8 cellular contexts compared by ENCODE assay signal in the genomic region with DNA sequence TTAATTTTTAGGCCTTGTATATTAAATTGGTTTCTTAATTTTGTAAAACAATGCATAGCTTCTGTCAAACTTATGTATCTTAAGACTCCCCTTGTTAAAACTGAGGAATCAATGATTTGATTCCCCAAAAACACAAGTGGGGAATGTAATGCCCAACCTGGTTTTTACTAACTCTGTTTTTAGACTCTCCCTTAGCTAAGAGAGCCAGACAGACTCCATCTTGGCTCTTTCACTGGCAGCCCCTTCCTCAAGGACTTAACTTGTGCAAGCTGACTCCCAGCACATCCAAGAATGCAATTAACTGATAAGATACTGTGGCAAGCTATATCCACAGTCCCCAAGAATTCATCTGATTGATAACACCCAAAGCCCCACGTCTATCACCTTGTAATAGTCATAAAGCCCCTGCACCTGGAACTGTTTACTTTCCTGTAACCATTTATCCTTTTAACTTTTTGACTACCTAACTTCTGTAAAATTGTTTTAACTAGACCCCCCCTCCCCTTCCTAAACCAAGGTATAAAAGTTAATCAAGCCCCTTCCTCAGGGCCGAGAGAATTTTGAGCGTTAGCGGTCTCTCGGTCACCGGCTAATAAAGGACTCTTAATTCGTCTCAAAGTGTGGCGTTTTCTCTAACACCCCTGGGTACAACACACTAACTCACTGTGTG. TPM values are rescaled to one million over a fixed set of nuclear protein-coding genes. Genes with fewer than 3 reads are reported as not detected.
DNase-seq lines count a peak whose midpoint lies in the region; ATAC-seq, FAIRE-seq and TF ChIP-seq lines count a peak whose summit lies in the region.
"Not testable (repeated sequence)": the region's sequence is repeated elsewhere in the genome, so short reads cannot be mapped to it uniquely, and the experiment has no call there.

No MANE protein-coding gene starts in this region.

- intact Hi-C loops in GM12878 (cut with micrococcal nuclease; ENCODE audit: unreplicated experiment) (loop anchor here (1.0 to 5.0 kb wide), 2 partner anchors 77 to 78 kb away; a partner anchor contains a TSS), HepG2 (cut with micrococcal nuclease; ENCODE audit: unreplicated experiment) (loop anchor here (2.0 kb wide), 1 partner anchor 69 kb away; no protein-coding TSS in a partner anchor)
- intact Hi-C loops in esophagus muscularis mucosa (cut with DNase I), result not testable (repeated sequence)

- not testable (repeated sequence) for TF ChIP-seq EP300 in GM12878 (IDR thresholded peaks at IDR 0.05; ENCODE audit: borderline replicate concordance in 1 of 2, control insufficient read depth in 1 of 2, low read depth in 2 of 2, low read length in 2 of 2); esophagus muscularis mucosa (IDR thresholded peaks at IDR 0.05); HepG2 (IDR thresholded peaks at IDR 0.05; ENCODE audit: low read depth in 2 of 2, low read length in 2 of 2); HepG2 (CRISPR knock-in tag; IDR thresholded peaks at IDR 0.05; ENCODE audit: borderline replicate concordance)

- POLR2A ChIA-PET in GM12878 (lab: Charles Lee); HepG2 (lab: Yijun Ruan, JAX): not testable (repeated sequence)

- H3K27me3 ChIP-seq in BLaER1 treated with 17β-estradiol and CSF1 and Interleukin-3, amounts not matched to agents 10 nM and 100 nM; WERI-Rb-1 (ENCODE audit: insufficient read depth, low read depth, severe bottlenecking); GM12878 (replicated peaks in 1 of 2; ENCODE audit: control insufficient read depth in 2 of 2, insufficient read depth in 2 of 2, low read length in 1 of 2); esophagus muscularis mucosa; HepG2 (ENCODE audit: control insufficient read depth in 1 of 2, insufficient read depth in 2 of 2, low read length in 2 of 2); osteoblast (ENCODE audit: insufficient read depth, low read length); thoracic aorta (replicated peaks; ENCODE audit: insufficient read depth): not testable (repeated sequence)

- H3K4me1 ChIP-seq in BLaER1 treated with 17β-estradiol and CSF1 and Interleukin-3, amounts not matched to agents 10 nM and 100 nM; GM12878 (ENCODE audit: control insufficient read depth, insufficient read depth, low read length); HepG2 (ENCODE audit: insufficient read depth, low read length); osteoblast (ENCODE audit: insufficient read depth, low read length); thoracic aorta (ENCODE audit: control insufficient read depth in 1 of 2, low read depth in 2 of 2): not testable (repeated sequence)
- peaks cover 10 to 24% (median 17%) of the 10 kb centered on the region in 4 donors for H3K4me1 ChIP-seq in esophagus muscularis mucosa

- H3K36me3 ChIP-seq in BLaER1 treated with 17β-estradiol and CSF1 and Interleukin-3, amounts not matched to agents 10 nM and 100 nM; WERI-Rb-1; GM12878 (ENCODE audit: control insufficient read depth in 2 of 2, insufficient read depth in 2 of 2, low read length in 1 of 2); esophagus muscularis mucosa; HepG2 (replicated peaks in 1 of 2; ENCODE audit: control insufficient read depth in 1 of 2, insufficient read depth in 2 of 2, low read length in 2 of 2); osteoblast (ENCODE audit: insufficient read depth, low read length); thoracic aorta: not testable (repeated sequence)

- FAIRE-seq in GM12878 (lab: Jason Lieb, UNC); HepG2 (lab: Jason Lieb, UNC): not testable (repeated sequence)

- H3K4me2 ChIP-seq in BLaER1 treated with 17β-estradiol and CSF1 and Interleukin-3, amounts not matched to agents 10 nM and 100 nM, result peak overlapping the region; percentile 53 to 83 (median 75)
- peak overlapping the region; percentile 86 for H3K4me2 ChIP-seq in GM12878 (ENCODE audit: control insufficient read depth, insufficient read depth)
- peak overlapping the region; percentile 83 for H3K4me2 ChIP-seq in HepG2 (ENCODE audit: low read depth, low read length)
- H3K4me2 ChIP-seq in osteoblast (ENCODE audit: insufficient read depth, low read length), result peak overlapping the region; percentile 72

- not testable (repeated sequence) for H3K9me3 ChIP-seq in BLaER1 treated with 17β-estradiol and CSF1 and Interleukin-3, amounts not matched to agents 10 nM and 100 nM (replicated peaks in 1 of 11); WERI-Rb-1 (ENCODE audit: severe bottlenecking); GM12878 (replicated peaks; ENCODE audit: control insufficient read depth, insufficient read depth, low read length); esophagus muscularis mucosa; HepG2 (ENCODE audit: low read length); osteoblast (ENCODE audit: low read depth, low read length); thoracic aorta

- not testable (repeated sequence) for ATAC-seq in GM12878; HepG2; thoracic aorta (ENCODE audit: insufficient number of reproducible peaks, low FRiP score, low read depth)

- DNase-seq in WERI-Rb-1; GM12878 (ENCODE audit: low read depth, low spot score); esophagus muscularis mucosa (ENCODE audit: extremely low spot score); HepG2 (ENCODE audit: low spot score); osteoblast (ENCODE audit: insufficient read length, low spot score, missing footprints); thoracic aorta (ENCODE audit: low spot score): not testable (repeated sequence)

- not testable (repeated sequence) for TF ChIP-seq POLR2A in GM12878 (IDR thresholded peaks at IDR 0.05; ENCODE audit: low read depth, low read length); esophagus muscularis mucosa (IDR thresholded peaks at IDR 0.05; ENCODE audit: low read depth); HepG2 (IDR thresholded peaks at IDR 0.05; ENCODE audit: insufficient read depth in 1 of 2, low read depth in 2 of 2, low read length in 2 of 2)

- SMC1A ChIA-PET in GM12878 (lab: Charles Lee; ENCODE audit: uncharacterized antibody, unreplicated experiment), result not testable (repeated sequence)

- RAD21 ChIA-PET in GM12878 (lab: Charles Lee; ENCODE audit: unreplicated experiment), result not testable (repeated sequence)

- H3K27ac ChIP-seq in BLaER1 treated with 17β-estradiol and CSF1 and Interleukin-3, amounts not matched to agents 10 nM and 100 nM, result peak overlapping the region; percentile 25 to 85 (median 81); a peak in 21 of 22 replicates
- peak overlapping the region; percentile 93 for H3K27ac ChIP-seq in WERI-Rb-1
- H3K27ac ChIP-seq in GM12878 (ENCODE audit: control insufficient read depth, insufficient read depth), result peak overlapping the region; percentile 83
- peak overlapping the region; percentile 83 to 90 (median 86) for H3K27ac ChIP-seq in esophagus muscularis mucosa (replicated peaks in 1 of 4)
- H3K27ac ChIP-seq in HepG2 (ENCODE audit: extremely low read length, insufficient read depth, low read length), result peak overlapping the region; percentile 51
- H3K27ac ChIP-seq in osteoblast (ENCODE audit: low read depth, low read length), result peak overlapping the region; percentile 31
- H3K27ac ChIP-seq in thoracic aorta, result peak overlapping the region; percentile 63 to 64

- not testable (repeated sequence) for H3K79me2 ChIP-seq in GM12878 (ENCODE audit: control insufficient read depth, insufficient read depth, low read length); HepG2 (ENCODE audit: insufficient read depth, low read length); osteoblast (ENCODE audit: insufficient read depth, low read length)

- not testable (repeated sequence) for H3K27me3 Mint-ChIP-seq in IgD-negative memory B cell

- peak overlapping the region; percentile 67 to 98 (median 94) for H3K27ac Mint-ChIP-seq in IgD-negative memory B cell

- not testable (repeated sequence) for TF ChIP-seq CTCF in WERI-Rb-1 (IDR thresholded peaks at IDR 0.05; ENCODE audit: low read depth, low read length); GM12878 (IDR thresholded peaks at IDR 0.05 in 2 of 3, conservative IDR thresholded peaks at IDR 0.05 in 1 of 3; ENCODE audit: control insufficient read depth in 2 of 3, extremely low read depth in 1 of 3, insufficient read depth in 1 of 3, low read depth in 3 of 3, low read length in 3 of 3); esophagus muscularis mucosa (IDR thresholded peaks at IDR 0.05); HepG2 (CRISPR knock-in tag; IDR thresholded peaks at IDR 0.05); osteoblast (IDR thresholded peaks at IDR 0.05; ENCODE audit: extremely low read depth, low read depth, low read length); thoracic aorta (IDR thresholded peaks at IDR 0.05)

- H3K36me3 Mint-ChIP-seq in IgD-negative memory B cell, result not testable (repeated sequence)

- peak overlapping the region; percentile 63 to 78 (median 70) for H3K4me3 ChIP-seq in BLaER1 treated with 17β-estradiol and CSF1 and Interleukin-3, amounts not matched to agents 10 nM and 100 nM
- peak overlapping the region; percentile 64 for H3K4me3 ChIP-seq in WERI-Rb-1 (ENCODE audit: low read depth, low read length)
- H3K4me3 ChIP-seq in GM12878, result peak overlapping the region; percentile 84
- H3K4me3 ChIP-seq in esophagus muscularis mucosa, result peak overlapping the region; percentile 76 to 83 (median 80)
- peak overlapping the region; percentile 69 to 85 (median 76); a peak in 5 of 6 replicates for H3K4me3 ChIP-seq in HepG2 (replicated peaks in 1 of 3; ENCODE audit: insufficient read depth in 1 of 3, low read depth in 2 of 3, low read length in 3 of 3)
- H3K4me3 ChIP-seq in osteoblast (ENCODE audit: insufficient read depth, low read length), result peak overlapping the region; percentile 74
- peak overlapping the region; percentile 93 for H3K4me3 ChIP-seq in thoracic aorta

- H3K9ac ChIP-seq in BLaER1 treated with 17β-estradiol and CSF1 and Interleukin-3, amounts not matched to agents 10 nM and 100 nM, result peak overlapping the region; percentile 70 to 83 (median 76)
- H3K9ac ChIP-seq in GM12878 (ENCODE audit: control insufficient read depth, insufficient read depth, low read length) (peak overlapping the region; percentile 83), HepG2 (ENCODE audit: insufficient read depth, low read depth, low read length) (peak overlapping the region; percentile 69; the same call in 1 of the 2 replicates)

- H4K20me1 ChIP-seq in BLaER1 treated with 17β-estradiol and CSF1 and Interleukin-3, amounts not matched to agents 10 nM and 100 nM; GM12878 (ENCODE audit: control insufficient read depth, insufficient read depth); HepG2 (ENCODE audit: insufficient read depth, low read length); osteoblast (ENCODE audit: insufficient read depth, low read length): not testable (repeated sequence)

- H3K9me3 Mint-ChIP-seq in IgD-negative memory B cell, result not testable (repeated sequence)

- not testable (repeated sequence) for TF ChIP-seq RAD21 in GM12878 (IDR thresholded peaks at IDR 0.05; ENCODE audit: insufficient read depth, low read depth, low read length); HepG2 (CRISPR knock-in tag; IDR thresholded peaks at IDR 0.05)

- BruUV-seq in GM12878 (replicated peaks; lab: Mats Ljungman, UMichigan) (TSS peak; percentile 89), HepG2 (replicated peaks; lab: Mats Ljungman, UMichigan) (TSS peak; percentile 70)

- 2% methylated on average over 7 of the region's 8 CpGs for WGBS in GM12878 (ENCODE audit: insufficient coverage, insufficient replicate concordance, low lambda C conversion rate, missing lambda C conversion rate)
- 4% methylated on average over 7 of the region's 8 CpGs for WGBS in esophagus muscularis mucosa
- WGBS in HepG2 (ENCODE audit: low lambda C conversion rate), result 57% methylated on average over 7 of the region's 8 CpGs

- H3K4me1 Mint-ChIP-seq in IgD-negative memory B cell, result not testable (repeated sequence)

- CTCF ChIA-PET in GM12878 (lab: Yijun Ruan, JAX), result interaction anchor here (2.7 kb wide), 1 partner anchor 79 kb away, joined by 7 read pairs; no protein-coding TSS in a partner anchor
- CTCF ChIA-PET in HepG2 (lab: Yijun Ruan, JAX; ENCODE audit: low intra/inter-chr PET ratio, low total read pairs), result not testable (repeated sequence)

- H2AFZ ChIP-seq in GM12878 (ENCODE audit: control insufficient read depth, low read depth, low read length) (peak overlapping the region; percentile 98), osteoblast (ENCODE audit: low read length) (peak overlapping the region; percentile 84)
- H2AFZ ChIP-seq in HepG2 (ENCODE audit: low read length), result not testable (repeated sequence)

- peak overlapping the region; percentile 92 to 99 (median 96) for H3K4me3 Mint-ChIP-seq in IgD-negative memory B cell

- in situ Hi-C loops in GM12878 (cut with MboI); HepG2 (cut with HindIII; ENCODE audit: extremely low pct_ligation_motif_present, low pct_unique_long_range_greater_than_20kb): not testable (repeated sequence)

RNA-seq across cellular contexts. Expression of a gene that starts 0.8 kb away (rescaled TPM):
- 1.1 TPM for polyA plus RNA-seq in IgD-negative memory B cell
- total RNA-seq in GM12878 (2013; cell fraction: nucleolus; rRNA removed), result 17.6 and 18.7 TPM in 2 replicates
- 1.7 and 2.7 TPM in 2 replicates for total RNA-seq in GM12878 (2014; rRNA removed)
- 0.94 and 1.0 TPM in 2 replicates for total RNA-seq in GM12878 (2014; rRNA removed; fragmentation: Illumina TruSeq; extraction: Trizol)
- 0.82 and 2.1 TPM in 2 replicates for total RNA-seq in GM12878 (2021)
- 1.4 TPM for polyA plus RNA-seq in GM12878 (2011; ENCODE audit: low read depth)
- 1.2 and 1.6 TPM in 2 replicates for polyA plus RNA-seq in GM12878 (2011; rRNA removed)
- 1.6 and 1.8 TPM in 2 replicates for polyA plus RNA-seq in GM12878 (2011; cell fraction: cytosol; rRNA removed)
- polyA plus RNA-seq in GM12878 (2011; cell fraction: nucleus; rRNA removed), result 3.7 and 4.3 TPM in 2 replicates
- polyA plus RNA-seq in GM12878 (2012), result 1.3 and 2.2 TPM in 2 replicates
- polyA plus RNA-seq in GM12878 (2014; fragmentation: Illumina TruSeq; extraction: Trizol), result 0.73 and 1.5 TPM in 2 replicates
- polyA plus RNA-seq in GM12878 (2014; fragmentation: Nextera tagmentation; extraction: Ambion mirVana), result under 1 TPM; 0.16 to 0.50 TPM
- 1.7 TPM in 2 replicates for polyA plus RNA-seq in GM12878 (2014; rRNA removed)
- 1 to 10 TPM; 1.1 to 1.3 TPM for polyA plus RNA-seq in GM12878 (2016; fragmentation: Nextera tagmentation; extraction: Ambion mirVana)
- 4.3 and 4.8 TPM in 2 replicates for polyA minus RNA-seq in GM12878 (2011; rRNA and poly(A)+ RNA removed)
- polyA minus RNA-seq in GM12878 (2011; cell fraction: cytosol; rRNA and poly(A)+ RNA removed), result 1.1 TPM in 1 of 2 replicates, not detected in the other
- polyA minus RNA-seq in GM12878 (2011; cell fraction: nucleus; rRNA and poly(A)+ RNA removed), result 3.9 and 4.1 TPM in 2 replicates
- 1 to 10 TPM; 4.0 to 6.6 (median 5.6) TPM for total RNA-seq in esophagus muscularis mucosa
- 2.1 and 2.2 TPM in 2 replicates for total RNA-seq in HepG2 (2016; rRNA removed; fragmentation: Illumina TruSeq; extraction: Trizol)
- 1.0 and 1.2 TPM in 2 replicates for total RNA-seq in HepG2 (2016; cell fraction: cytosol; rRNA removed; fragmentation: Illumina TruSeq; extraction: Trizol; ENCODE audit: low read depth)
- total RNA-seq in HepG2 (2016; cell fraction: insoluble cytoplasmic fraction; rRNA removed; fragmentation: Illumina TruSeq; extraction: Trizol), result 2.1 and 2.3 TPM in 2 replicates
- total RNA-seq in HepG2 (2016; cell fraction: membrane; rRNA removed; fragmentation: Illumina TruSeq; extraction: Trizol), result 3.6 and 3.7 TPM in 2 replicates
- 3.5 and 3.8 TPM in 2 replicates for total RNA-seq in HepG2 (2016; cell fraction: nucleus; rRNA removed; fragmentation: Illumina TruSeq; extraction: Trizol)
- 4.2 and 5.3 TPM in 2 replicates for polyA plus RNA-seq in HepG2 (2011; rRNA removed)
- 3.7 TPM in 2 replicates for polyA plus RNA-seq in HepG2 (2011; cell fraction: cytosol; rRNA removed)
- polyA plus RNA-seq in HepG2 (2011; cell fraction: nucleus; rRNA removed), result 6.8 and 8.0 TPM in 2 replicates
- 2.7 and 3.9 TPM in 2 replicates for polyA plus RNA-seq in HepG2 (2012)
- polyA plus RNA-seq in HepG2 (2016; cell fraction: cytosol; fragmentation: Illumina TruSeq; extraction: Trizol; ENCODE audit: low read depth), result 1.5 and 1.7 TPM in 2 replicates
- 3.1 and 3.3 TPM in 2 replicates for polyA plus RNA-seq in HepG2 (2016; cell fraction: insoluble cytoplasmic fraction; fragmentation: Illumina TruSeq; extraction: Trizol; ENCODE audit: low read depth)
- 3.8 and 4.4 TPM in 2 replicates for polyA plus RNA-seq in HepG2 (2016; cell fraction: membrane; fragmentation: Illumina TruSeq; extraction: Trizol; ENCODE audit: low read depth)
- polyA plus RNA-seq in HepG2 (2016; cell fraction: nucleus; fragmentation: Illumina TruSeq; extraction: Trizol; ENCODE audit: insufficient read depth, low read depth), result 4.7 and 5.5 TPM in 2 replicates
- polyA minus RNA-seq in HepG2 (2011; rRNA and poly(A)+ RNA removed; ENCODE audit: low replicate concordance), result 10.4 TPM in 1 of 2 replicates, not detected in the other
- 1.1 and 2.6 TPM in 2 replicates for polyA minus RNA-seq in HepG2 (2011; cell fraction: cytosol; rRNA and poly(A)+ RNA removed)
- polyA minus RNA-seq in HepG2 (2011; cell fraction: nucleus; rRNA and poly(A)+ RNA removed), result 11.8 and 16.7 TPM in 2 replicates
- 7.6 and 9.4 TPM in 2 replicates for total RNA-seq in osteoblast
- total RNA-seq in thoracic aorta, result 1 to 10 TPM; 6.0 to 8.5 TPM

Comparison
In these comparisons a context has a peak if more than half of its experiments do, and no peak if none do; other contexts are left out.
1. H3K27ac ChIP-seq: peak in every context shown above with its lines; median percentile 93 in WERI-Rb-1; 86 in esophagus muscularis mucosa; 83 in GM12878; 81 in BLaER1 treated with 17β-estradiol and CSF1 and Interleukin-3, amounts not matched to agents 10 nM and 100 nM; 64 in thoracic aorta; 51 in HepG2; 31 in osteoblast.